In genomic region chr11:33324211-33324985, GRCh38 we compare ENCODE assay signal across 1 cellular context.
A peak's percentile ranks its signal among the peaks of the same experiment; 100 is the strongest.
TF ChIP-seq lines count a peak whose summit lies in the region.

No MANE protein-coding gene starts in this region.

TF ChIP-seq in GM12878, 131 proteins besides CTCF, POLR2A, EP300 and RAD21:
- TF ChIP-seq, protein P1, sequence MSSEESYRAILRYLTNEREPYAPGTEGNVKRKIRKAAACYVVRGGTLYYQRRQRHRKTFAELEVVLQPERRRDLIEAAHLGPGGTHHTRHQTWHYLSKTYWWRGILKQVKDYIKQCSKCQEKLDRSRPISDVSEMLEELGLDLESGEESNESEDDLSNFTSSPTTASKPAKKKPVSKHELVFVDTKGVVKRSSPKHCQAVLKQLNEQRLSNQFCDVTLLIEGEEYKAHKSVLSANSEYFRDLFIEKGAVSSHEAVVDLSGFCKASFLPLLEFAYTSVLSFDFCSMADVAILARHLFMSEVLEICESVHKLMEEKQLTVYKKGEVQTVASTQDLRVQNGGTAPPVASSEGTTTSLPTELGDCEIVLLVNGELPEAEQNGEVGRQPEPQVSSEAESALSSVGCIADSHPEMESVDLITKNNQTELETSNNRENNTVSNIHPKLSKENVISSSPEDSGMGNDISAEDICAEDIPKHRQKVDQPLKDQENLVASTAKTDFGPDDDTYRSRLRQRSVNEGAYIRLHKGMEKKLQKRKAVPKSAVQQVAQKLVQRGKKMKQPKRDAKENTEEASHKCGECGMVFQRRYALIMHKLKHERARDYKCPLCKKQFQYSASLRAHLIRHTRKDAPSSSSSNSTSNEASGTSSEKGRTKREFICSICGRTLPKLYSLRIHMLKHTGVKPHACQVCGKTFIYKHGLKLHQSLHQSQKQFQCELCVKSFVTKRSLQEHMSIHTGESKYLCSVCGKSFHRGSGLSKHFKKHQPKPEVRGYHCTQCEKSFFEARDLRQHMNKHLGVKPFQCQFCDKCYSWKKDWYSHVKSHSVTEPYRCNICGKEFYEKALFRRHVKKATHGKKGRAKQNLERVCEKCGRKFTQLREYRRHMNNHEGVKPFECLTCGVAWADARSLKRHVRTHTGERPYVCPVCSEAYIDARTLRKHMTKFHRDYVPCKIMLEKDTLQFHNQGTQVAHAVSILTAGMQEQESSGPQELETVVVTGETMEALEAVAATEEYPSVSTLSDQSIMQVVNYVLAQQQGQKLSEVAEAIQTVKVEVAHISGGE (CRISPR knock-in tag; IDR thresholded peaks at IDR 0.05): no peak
- TF ChIP-seq BCL3 (IDR thresholded peaks at IDR 0.05; ENCODE audit: borderline replicate concordance, insufficient read depth, low read depth, low read length, poor library complexity, severe bottlenecking) (no peak), ATF7 (IDR thresholded peaks at IDR 0.05; ENCODE audit: low read depth) (no peak), ESRRA (IDR thresholded peaks at IDR 0.05; ENCODE audit: low read length) (no peak), RELA (IDR thresholded peaks at IDR 0.05; ENCODE audit: borderline replicate concordance, partially characterized antibody) (no peak), RFX5 (IDR thresholded peaks at IDR 0.05; ENCODE audit: low read depth, low read length) (no peak), SREBF1 (IDR thresholded peaks at IDR 0.05; ENCODE audit: low read length) (no peak), ETV6 (conservative IDR thresholded peaks at IDR 0.05 in 1 of 2, IDR thresholded peaks at IDR 0.05 in 1 of 2; ENCODE audit: borderline replicate concordance in 1 of 2, low read depth in 1 of 2) (no peak), KDM1A (IDR thresholded peaks at IDR 0.05; ENCODE audit: borderline replicate concordance) (no peak), ZNF274 (IDR thresholded peaks at IDR 0.05; ENCODE audit: insufficient read depth, insufficient read length) (no peak), NFXL1 (IDR thresholded peaks at IDR 0.05; ENCODE audit: borderline replicate concordance) (no peak), IRF3 (IDR thresholded peaks at IDR 0.05) (no peak), NR2F1 (conservative IDR thresholded peaks at IDR 0.05) (no peak), E2F4 (IDR thresholded peaks at IDR 0.05; ENCODE audit: low read depth, low read length) (no peak), TCF12 (IDR thresholded peaks at IDR 0.05; ENCODE audit: low read depth, low read length) (peak; percentile 88; the same call in 1 of the 2 replicates), MTA2 (IDR thresholded peaks at IDR 0.05; ENCODE audit: low read depth) (no peak), ASH2L (IDR thresholded peaks at IDR 0.05; ENCODE audit: borderline replicate concordance, low read depth) (no peak), CREB1 (IDR thresholded peaks at IDR 0.05; ENCODE audit: low read depth) (no peak), BACH1 (IDR thresholded peaks at IDR 0.05; ENCODE audit: borderline replicate concordance) (no peak), TCF3 (IDR thresholded peaks at IDR 0.05; ENCODE audit: borderline replicate concordance, insufficient read depth, low read depth, low read length) (peak; percentile 47; the same call in 1 of the 2 replicates), PRDM15 (CRISPR knock-in tag; IDR thresholded peaks at IDR 0.05) (no peak), MYC (IDR thresholded peaks at IDR 0.05; ENCODE audit: insufficient read depth, insufficient read length, insufficient replicate concordance, low read length, severe bottlenecking) (no peak), ZSCAN29 (IDR thresholded peaks at IDR 0.05) (no peak), BHLHE40 (IDR thresholded peaks at IDR 0.05; ENCODE audit: borderline replicate concordance in 1 of 2, low read depth in 2 of 2, low read length in 1 of 2) (peak; percentile 23 to 27; a peak in 2 of 4 replicates), PKNOX1 (IDR thresholded peaks at IDR 0.05) (peak; percentile 50; the same call in 1 of the 2 replicates), KLF5 (IDR thresholded peaks at IDR 0.05; ENCODE audit: partially characterized antibody) (no peak), TBL1XR1 (IDR thresholded peaks at IDR 0.05; ENCODE audit: low read depth, low read length) (no peak), RUNX3 (IDR thresholded peaks at IDR 0.05; ENCODE audit: low read length) (no peak), PML (IDR thresholded peaks at IDR 0.05; ENCODE audit: low read length) (no peak), NBN (IDR thresholded peaks at IDR 0.05) (no peak), MEF2B (IDR thresholded peaks at IDR 0.05; ENCODE audit: partially characterized antibody, poor library complexity, severe bottlenecking) (peak; percentile 13)
- TF ChIP-seq, protein P2, sequence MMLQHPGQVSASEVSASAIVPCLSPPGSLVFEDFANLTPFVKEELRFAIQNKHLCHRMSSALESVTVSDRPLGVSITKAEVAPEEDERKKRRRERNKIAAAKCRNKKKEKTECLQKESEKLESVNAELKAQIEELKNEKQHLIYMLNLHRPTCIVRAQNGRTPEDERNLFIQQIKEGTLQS (IDR thresholded peaks at IDR 0.05; ENCODE audit: borderline replicate concordance, extremely low read depth, low read depth, low read length): no peak
